In genomic region chr10:46397767-46398166, GRCh38 we compare ENCODE assay signal across 10 cellular contexts. TPM values are rescaled to one million over a fixed set of nuclear protein-coding genes. Genes with fewer than 3 reads are reported as not detected.
DNase-seq lines count a peak whose midpoint lies in the region; ATAC-seq and TF ChIP-seq lines count a peak whose summit lies in the region.
"Not testable (repeated sequence)": the region's sequence is repeated elsewhere in the genome, so short reads cannot be mapped to it uniquely, and the experiment has no call there.
"Had no signal": no experiment of that assay in that cellular context is flagged by ENCODE, and none has a peak within 500 bp of the region (broad histone marks: within the 10 kb centered on the region; RNA-seq: fewer than 3 reads in every experiment).

No MANE protein-coding gene starts in this region.

- peak; percentile 4; the same call in 1 of the 2 replicates for ATAC-seq in WTC11
- peak; percentile 19 for ATAC-seq in lower lobe of right lung

- peak overlapping the region; percentile 73 for H3K27ac ChIP-seq in AG04450 (ENCODE audit: low read depth, low read length)
- H3K27ac ChIP-seq in HUES6 (ENCODE audit: low read depth, low read length) = peak overlapping the region; percentile 82; the same call in 1 of the 2 replicates
- peak overlapping the region; percentile 35 for H3K27ac ChIP-seq in cardiac muscle cell
- H3K27ac ChIP-seq in lower lobe of right lung = not testable (repeated sequence)
- peak overlapping the region; percentile 45 for H3K27ac ChIP-seq in rectal smooth muscle tissue (ENCODE audit: low read depth, low read length)
- H3K27ac ChIP-seq in thymus (ENCODE audit: low read depth) = peak overlapping the region; percentile 31

- H3K4me3 ChIP-seq in AG04450 (ENCODE audit: low read depth, low read length); cardiac muscle cell; lower lobe of right lung; rectal smooth muscle tissue (ENCODE audit: low read length); thymus (ENCODE audit: low read length): not testable (repeated sequence)
- H3K4me3 ChIP-seq in HUES6 (ENCODE audit: low read depth, low read length) = 0 out of 2 replicates have a peak overlapping the region, but pooled peaks have one; percentile 26

- H3K27me3 ChIP-seq in AG04450 (ENCODE audit: control insufficient read depth, insufficient read depth, low read length); HUES6 (ENCODE audit: control insufficient read depth, insufficient read depth, low read length); cardiac muscle cell; lower lobe of right lung (ENCODE audit: low read depth); rectal smooth muscle tissue (ENCODE audit: control insufficient read depth, insufficient read depth, low read length); thymus (ENCODE audit: control insufficient read depth, insufficient read depth): not testable (repeated sequence)

- H3K9me3 Mint-ChIP-seq in WTC11; chondrocyte (ENCODE audit: low read depth): not testable (repeated sequence)

- not testable (repeated sequence) for DNase-seq in AG04450 (ENCODE audit: low read depth, low spot score); WTC11 (ENCODE audit: low spot score); cardiac muscle cell (ENCODE audit: low read depth in 1 of 2, low spot score in 1 of 2); lower lobe of right lung
- DNase-seq in chondrocyte (ENCODE audit: low spot score) = peak; percentile 64

- intact Hi-C loops in lower lobe of right lung (cut with DNase I) = not testable (repeated sequence)

- not testable (repeated sequence) for H3K36me3 Mint-ChIP-seq in WTC11; chondrocyte (ENCODE audit: low read depth)

- TF ChIP-seq CTCF in AG04450 (IDR thresholded peaks at IDR 0.05; ENCODE audit: low read depth, low read length); WTC11 (IDR thresholded peaks at IDR 0.05); chondrocyte (IDR thresholded peaks at IDR 0.05); cardiac muscle cell (IDR thresholded peaks at IDR 0.05; ENCODE audit: low read depth, low read length); lower lobe of right lung (IDR thresholded peaks at IDR 0.05): not testable (repeated sequence)

- 78% methylated on average over 6 of the region's 14 CpGs for WGBS in thymus

- H3K4me1 ChIP-seq in HUES6 (ENCODE audit: control insufficient read depth, insufficient read depth, low read length) = peaks cover 13% of the 10 kb centered on the region; the same call in 1 of the 2 replicates
- H3K4me1 ChIP-seq in cardiac muscle cell (ENCODE audit: low read depth); lower lobe of right lung; rectal smooth muscle tissue (ENCODE audit: control insufficient read depth, insufficient read depth, low read length); thymus (ENCODE audit: control insufficient read depth, insufficient read depth, low read length): not testable (repeated sequence)

- POLR2A ChIA-PET in AG04450 (lab: Yijun Ruan, JAX); WTC11 (lab: Charles Lee): not testable (repeated sequence)

- H3K9me3 ChIP-seq in AG04450 (ENCODE audit: control insufficient read depth, insufficient read depth, low read length); HUES6 (ENCODE audit: control insufficient read depth, insufficient read depth, low read depth, low read length); cardiac muscle cell (ENCODE audit: low read depth); lower lobe of right lung; thymus (ENCODE audit: control insufficient read depth): not testable (repeated sequence)

- not testable (repeated sequence) for H3K36me3 ChIP-seq in HUES6 (ENCODE audit: control insufficient read depth, insufficient read depth, low read length); cardiac muscle cell; lower lobe of right lung; rectal smooth muscle tissue (ENCODE audit: control insufficient read depth, insufficient read depth, low read length); thymus (ENCODE audit: control insufficient read depth, insufficient read depth)

- not testable (repeated sequence) for H3K4me1 Mint-ChIP-seq in WTC11
- peaks cover 19% of the 10 kb centered on the region for H3K4me1 Mint-ChIP-seq in chondrocyte (ENCODE audit: low read depth)

- not testable (repeated sequence) for H3K27ac Mint-ChIP-seq in WTC11; chondrocyte (ENCODE audit: unreplicated experiment)

- H3K4me3 Mint-ChIP-seq in WTC11 = 0 out of 2 replicates have a peak overlapping the region, but pooled peaks have one; percentile 24
- not testable (repeated sequence) for H3K4me3 Mint-ChIP-seq in chondrocyte (ENCODE audit: unreplicated experiment)

- peak overlapping the region; percentile 88 for H3K9ac ChIP-seq in HUES6 (ENCODE audit: low read length)
- H3K9ac ChIP-seq in rectal smooth muscle tissue (ENCODE audit: low read length) = not testable (repeated sequence)

- H3K27me3 Mint-ChIP-seq in WTC11 (ENCODE audit: low read depth); chondrocyte (ENCODE audit: low read depth): not testable (repeated sequence)

- CTCF ChIA-PET in AG04450 (lab: Charles Lee) = not testable (repeated sequence)
- CTCF ChIA-PET in WTC11 (lab: Charles Lee) = interaction anchor here (0.6 kb wide), 1 partner anchor 169 kb away, joined by 3 read pairs; no protein-coding TSS in a partner anchor

RNA-seq across cellular contexts. Expression of gene ANXA8L1, which starts 22.2 kb away (rescaled TPM):
- polyA plus RNA-seq in AG04450 (2011; rRNA removed) = 0.06 and 0.10 TPM in 2 replicates
- 0.22 TPM in 1 of 2 replicates, not detected in the other for polyA minus RNA-seq in AG04450 (2011; rRNA and poly(A)+ RNA removed)
- total RNA-seq in WTC11 (2021) = not detected in 3 replicates
- total RNA-seq in chondrocyte = 0.27 to 0.97 TPM in 2 of 3 replicates, not detected in the other
- total RNA-seq in cardiac muscle cell = 0.63 TPM in 1 of 2 replicates, not detected in the other
- polyA plus RNA-seq in cardiac muscle cell = 0.39 and 0.57 TPM in 2 replicates
- total RNA-seq in lower lobe of right lung = 15.7 TPM
- 46.1 TPM for polyA plus RNA-seq in thymus
- total RNA-seq: activated naive CD8-positive, alpha-beta T cell treated with anti-CD3 and anti-CD28 coated beads for 36 hours; gastrocnemius medialis had no signal
